Comparison of ENCODE assay signal across 8 cellular contexts in the genomic region with DNA sequence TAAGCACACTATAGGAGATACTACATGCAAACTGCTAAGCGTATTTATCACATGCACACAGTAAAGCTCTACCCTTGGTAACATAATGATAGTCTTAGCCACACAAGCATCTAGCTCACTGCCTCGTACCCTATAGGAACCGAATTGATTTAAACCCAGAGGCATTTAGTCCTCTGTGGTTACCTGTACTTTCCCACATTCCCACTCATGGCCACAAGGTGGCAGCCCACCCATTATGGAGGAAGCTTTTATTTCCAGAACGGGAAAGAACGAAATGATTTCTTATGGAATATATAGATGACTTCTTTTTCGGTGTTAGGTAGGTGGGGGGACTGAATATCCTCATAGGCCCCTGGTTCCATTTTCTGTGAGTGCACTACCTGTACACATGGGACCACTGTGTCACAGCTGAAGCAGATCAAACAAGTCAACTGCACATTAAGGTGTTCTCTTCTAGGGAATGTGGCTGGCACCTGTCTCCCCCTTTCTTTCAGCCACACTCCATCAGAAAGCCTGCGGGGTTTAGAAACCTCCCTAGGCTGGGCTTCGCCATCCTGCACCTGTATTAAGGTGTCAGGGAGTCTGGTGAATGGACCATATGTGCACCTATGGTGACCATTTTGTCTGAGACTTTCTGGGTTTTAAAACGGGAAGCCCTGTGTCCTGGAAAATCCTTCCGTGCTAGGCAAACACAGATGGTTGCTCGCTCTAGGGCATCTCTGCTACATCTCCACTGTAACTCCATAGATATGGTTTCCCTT.
DNase-seq lines count a peak whose midpoint lies in the region; ATAC-seq and TF ChIP-seq lines count a peak whose summit lies in the region.

No MANE protein-coding gene starts in this region.

- H3K4me1 ChIP-seq in Peyer's patch = no peaks in the 10 kb centered on the region

- TF ChIP-seq POLR2A in Peyer's patch (IDR thresholded peaks at IDR 0.05) = no peak

- no peaks in the 10 kb centered on the region for H3K36me3 ChIP-seq in Peyer's patch

- H3K27me3 ChIP-seq in Peyer's patch = no peaks in the 10 kb centered on the region

- no peak overlapping the region for H3K4me3 ChIP-seq in Peyer's patch

- DNase-seq in AG20443 (ENCODE audit: low spot score) (peak; percentile 62), HT-29 (ENCODE audit: low spot score) (peak; percentile 87), Peyer's patch (peak; percentile 62 to 86 (median 63)), globus pallidus (ENCODE audit: low spot score) (peak; percentile 65), pons (ENCODE audit: low spot score) (peak; percentile 79)
- DNase-seq in activated T-helper 9 cell treated with anti-CD3 and anti-CD28 coated beads, Interleukin-2, amount 50 U/mL, for 16 hours (ENCODE audit: low read depth) = peak; percentile 25

- H3K27ac ChIP-seq in Peyer's patch = no peak overlapping the region

- ATAC-seq in GM18867 (IDR thresholded peaks at IDR 0.05; ENCODE audit: unreplicated experiment) (peak; percentile 85), HG03108 (IDR thresholded peaks at IDR 0.05; ENCODE audit: unreplicated experiment) (no peak)

- peak; percentile 50 to 83 (median 74) for TF ChIP-seq CTCF in Peyer's patch (IDR thresholded peaks at IDR 0.05)

- no peaks in the 10 kb centered on the region for H3K9me3 ChIP-seq in Peyer's patch

Comparison
In these comparisons a context has a peak if more than half of its experiments do, and no peak if none do; other contexts are left out.
1. DNase-seq: peak in every context shown above with its lines; median percentile 87 in HT-29; 79 in pons; 65 in globus pallidus; 63 in Peyer's patch; 62 in AG20443; 25 in activated T-helper 9 cell treated with anti-CD3 and anti-CD28 coated beads, Interleukin-2, amount 50 U/mL, for 16 hours.